27 cellular contexts compared by ENCODE assay signal in genomic region chr2:18656048-18656447, GRCh38.
"Had no signal": no experiment of that assay in that cellular context is flagged by ENCODE, and none has a peak within 500 bp of the region (broad histone marks: within the 10 kb centered on the region; RNA-seq: fewer than 3 reads in every experiment).

No MANE protein-coding gene starts in this region.

- ATAC-seq: effector memory CD8-positive, alpha-beta T cell; esophagus mucosa; gastrocnemius medialis; heart right ventricle; left colon; left lobe of liver; left ventricle myocardium superior; lower lobe of right lung; mucosa of descending colon had no signal

- FAIRE-seq: endometrium, islet of Langerhans, kidney had no signal

- DNase-seq: colonic mucosa; cortex of kidney; effector CD8-positive, alpha-beta T cell; effector memory CD8-positive, alpha-beta T cell; endodermal cell; erythroblast; esophagus squamous epithelium; foreskin fibroblast; foreskin melanocyte; gastrocnemius medialis; glutamatergic neuron; head of caudate nucleus; heart right ventricle; hippocampal formation; kidney; kidney glomerular epithelial cell; left colon; left ventricle myocardium superior; lower lobe of right lung; mesenchymal stem cell; mucosa of descending colon; naive B cell had no signal

- H3K4me1 ChIP-seq: colonic mucosa, gastrocnemius medialis, lower lobe of right lung had no signal

- H3K9me3 ChIP-seq: colonic mucosa, esophagus squamous epithelium, gastrocnemius medialis, heart right ventricle, lower lobe of right lung, mucosa of descending colon had no signal

- H3K4me3 ChIP-seq: colonic mucosa, esophagus squamous epithelium, gastrocnemius medialis, heart right ventricle, lower lobe of right lung, mucosa of descending colon had no signal

- H3K27ac ChIP-seq: colonic mucosa, epithelial cell of prostate, esophagus squamous epithelium, gastrocnemius medialis, heart right ventricle, lower lobe of right lung had no signal

- H3K27me3 ChIP-seq: colonic mucosa, esophagus squamous epithelium, gastrocnemius medialis, heart right ventricle had no signal

- H3K36me3 ChIP-seq: colonic mucosa, esophagus squamous epithelium, gastrocnemius medialis, heart right ventricle, lower lobe of right lung had no signal
